Comparison of ENCODE assay signal across 18 cellular contexts in genomic region chr7:76371396-76371795, GRCh38.
"Had no signal": no experiment of that assay in that cellular context is flagged by ENCODE, and none has a peak within 500 bp of the region (broad histone marks: within the 10 kb centered on the region; RNA-seq: fewer than 3 reads in every experiment).

No MANE protein-coding gene starts in this region.

- H3K27me3 ChIP-seq: tibial nerve, upper lobe of left lung had no signal

- H3K9me3 ChIP-seq: mucosa of descending colon, psoas muscle, thoracic aorta, tibial nerve, upper lobe of left lung had no signal

- ATAC-seq: mucosa of descending colon; natural killer cell treated with Interleukin-12 subunit alpha and Interleukin-12 subunit beta and Interleukin-15 and Interleukin-18, amount 100 ng/mL, for 72 hours; right cardiac atrium; stimulated activated naive B cell treated with anti-CD40 and anti-IgM and Interleukin-4, amounts not matched to agents 10 μg/mL and 1 μg/mL and 100 μg/mL, for 72 hours had no signal

- H3K4me3 ChIP-seq: coronary artery, lung, mucosa of descending colon, psoas muscle, skin epidermis, thoracic aorta, tibial nerve, upper lobe of left lung had no signal

- H3K36me3 ChIP-seq: thoracic aorta, tibial nerve, upper lobe of left lung had no signal

- DNase-seq: dermis blood vessel endothelial cell; effector memory CD4-positive, alpha-beta T cell; erythroblast; hypothalamus; mucosa of descending colon; naive B cell; psoas muscle; right cardiac atrium; stimulated activated CD4-positive, alpha-beta T cell treated with anti-CD3 and anti-CD28 coated beads, Interleukin-15, amount 100 ng/mL, for 24 hours; stimulated activated CD4-positive, alpha-beta T cell treated with anti-CD3 and anti-CD28 coated beads, Interleukin-2, amount 100 ng/mL, for 48 hours; stimulated activated naive B cell treated with anti-CD40 and anti-IgM and Interleukin-4, amounts not matched to agents 10 μg/mL and 1 μg/mL and 100 μg/mL, for 72 hours; upper lobe of left lung had no signal

- H3K27ac ChIP-seq: coronary artery, psoas muscle, skin epidermis, thoracic aorta, tibial nerve, upper lobe of left lung had no signal
